In the genomic region with DNA sequence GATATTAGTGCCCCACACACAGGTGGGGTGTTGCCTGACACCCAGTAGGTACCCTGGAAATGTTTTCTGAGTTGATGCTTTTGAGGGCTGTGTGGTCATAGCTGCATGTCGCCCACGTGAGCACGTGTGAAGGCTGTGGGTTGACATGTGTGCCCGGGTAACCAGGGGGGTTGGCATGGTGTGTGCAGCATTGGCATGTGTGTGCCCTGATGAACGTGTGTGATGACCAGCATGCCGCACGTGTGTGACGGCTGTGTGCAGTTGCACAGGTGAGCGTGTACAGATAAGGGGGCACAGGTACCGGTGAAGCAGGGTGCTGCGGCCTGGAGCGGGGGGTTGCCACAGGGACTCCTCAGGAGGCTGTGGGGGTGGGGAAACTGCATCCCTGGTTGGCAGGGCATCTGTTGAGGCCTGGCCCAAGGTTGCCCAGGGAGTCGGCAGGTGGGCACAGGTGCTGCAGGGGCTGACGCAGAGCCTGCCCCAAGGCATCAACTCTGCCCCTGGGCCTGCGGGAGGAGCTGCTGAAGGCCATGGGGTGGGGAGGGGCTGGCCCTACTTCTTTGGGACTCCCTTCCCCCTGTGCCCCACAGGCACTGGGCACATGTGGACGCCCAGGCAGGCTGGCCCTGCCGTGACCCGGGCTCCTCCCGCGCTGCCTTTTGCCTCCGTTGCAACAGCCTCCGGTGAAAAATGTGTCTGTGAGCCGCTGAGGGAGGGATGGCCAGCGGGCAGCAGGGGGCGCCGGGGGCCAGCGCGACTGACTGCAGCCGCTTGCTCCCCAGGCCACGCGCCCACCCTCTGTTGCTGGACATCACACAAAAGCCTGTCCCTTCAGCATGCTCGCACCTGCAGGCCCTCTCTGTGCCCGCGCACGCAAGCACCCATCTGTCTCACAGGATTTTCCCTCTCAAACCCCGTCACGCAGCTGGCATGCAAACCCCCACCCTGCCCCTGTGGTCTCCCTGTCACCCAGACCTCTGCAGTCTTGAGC, we compare ENCODE assay signal across 8 cellular contexts. TPM values are rescaled to one million over a fixed set of nuclear protein-coding genes. Genes with fewer than 3 reads are reported as not detected.
DNase-seq lines count a peak whose midpoint lies in the region; ATAC-seq and TF ChIP-seq lines count a peak whose summit lies in the region.

No MANE protein-coding gene starts in this region.

- H3K79me2 ChIP-seq in PC-3 (ENCODE audit: low read length): no peaks in the 10 kb centered on the region

- ATAC-seq in heart right ventricle (peak in 1 of 8 donors; percentile 17), left cardiac atrium (no peak), PC-3 (peak; percentile 31), GM18498 (IDR thresholded peaks at IDR 0.05; ENCODE audit: unreplicated experiment) (no peak)

- H2AFZ ChIP-seq in PC-3 (ENCODE audit: low read length): no peak overlapping the region

- no peak for DNase-seq in heart right ventricle
- no peak for DNase-seq in left cardiac atrium
- DNase-seq in PC-3: no peak
- no peak for DNase-seq in fibroblast of the aortic adventitia (ENCODE audit: low read depth)
- no peak for DNase-seq in NCI-H2029 treated with DMSO at 0.1 percent for 48 hours (lab: John Stamatoyannopoulos, UW)
- DNase-seq in middle frontal gyrus (ENCODE audit: extremely low spot score, low spot score): no peak
- no peak for DNase-seq in NCI-H1694 treated with DMSO at 0.1 percent for 48 hours (lab: John Stamatoyannopoulos, UW)

- H3F3A ChIP-seq in PC-3 (ENCODE audit: low read length, unreplicated experiment): no peaks in the 10 kb centered on the region

- CTCF ChIA-PET in PC-3 (lab: Charles Lee): no interaction called here

- H3K9me3 ChIP-seq in heart right ventricle (no peaks in the 10 kb centered on the region), PC-3 (ENCODE audit: low read length) (no peaks in the 10 kb centered on the region)

- BruUV-seq in PC-3 (replicated peaks; lab: Mats Ljungman, UMichigan): no TSS peak

- H3K9ac ChIP-seq in PC-3 (ENCODE audit: low read length): no peak overlapping the region

- 34 to 37% methylated on average over 37 of the region's 37 CpGs for WGBS in heart right ventricle, 2 donors

- H3K27ac ChIP-seq in heart right ventricle (no peak overlapping the region), PC-3 (ENCODE audit: low read length) (no peak overlapping the region)

- H3K27me3 ChIP-seq in heart right ventricle: peaks cover 16 to 97% (median 95%) of the 10 kb centered on the region in 7 donors
- peaks cover 29% of the 10 kb centered on the region for H3K27me3 ChIP-seq in PC-3 (ENCODE audit: low read length)

- H4K20me1 ChIP-seq in PC-3 (ENCODE audit: low read length): no peaks in the 10 kb centered on the region

- H3K4me1 ChIP-seq in heart right ventricle (peaks cover 2 to 27% (median 19%) of the 10 kb centered on the region in 9 donors), PC-3 (ENCODE audit: insufficient read depth, low read length) (peaks cover 10% of the 10 kb centered on the region; the same call in 1 of the 2 replicates)

- H3K4me3 ChIP-seq in heart right ventricle (no peak overlapping the region), PC-3 (ENCODE audit: low read length) (no peak overlapping the region), fibroblast of the aortic adventitia (ENCODE audit: low read depth, low read length) (no peak overlapping the region)

- POLR2A ChIA-PET in PC-3 (lab: Charles Lee; ENCODE audit: unreplicated experiment): interaction anchor here (0.6 kb wide), 1 partner anchor 159 kb away, joined by 3 read pairs; no protein-coding TSS in a partner anchor

- no peaks in the 10 kb centered on the region for H3K9me2 ChIP-seq in PC-3 (replicated peaks; ENCODE audit: low read length)

- TF ChIP-seq CTCF in heart right ventricle (IDR thresholded peaks at IDR 0.05) (peak in 7 of 9 donors; percentile 32 to 57 (median 41)), PC-3 (conservative IDR thresholded peaks at IDR 0.05; ENCODE audit: low read depth, low read length) (peak; percentile 67), fibroblast of the aortic adventitia (IDR thresholded peaks at IDR 0.05; ENCODE audit: insufficient read depth, low read length) (peak; percentile 46)

- no peak overlapping the region for H3K4me2 ChIP-seq in PC-3 (ENCODE audit: low read length)

- H3K36me3 ChIP-seq in heart right ventricle: no peaks in the 10 kb centered on the region
- no peaks in the 10 kb centered on the region for H3K36me3 ChIP-seq in PC-3 (ENCODE audit: low read depth, low read length)

- intact Hi-C loops in heart right ventricle (cut with DNase I) (loop anchor here in 4 of 10 donors (10.0 kb wide), 2 partner anchors 148 to 158 kb away; no protein-coding TSS in a partner anchor), left cardiac atrium (cut with DNase I) (loop anchor here in 1 of 2 donors (10.0 kb wide), 1 partner anchor 158 kb away; no protein-coding TSS in a partner anchor), PC-3 (cut with micrococcal nuclease) (loop anchor here (10.0 kb wide), 1 partner anchor 148 kb away; no protein-coding TSS in a partner anchor)

RNA-seq across cellular contexts. Expression of gene UNC5A, which starts 2.2 kb away (rescaled TPM):
- total RNA-seq in heart right ventricle (under 1 TPM in 4 of 10 donors, not detected in 6; 0.06 to 0.35 (median 0.09) TPM), left cardiac atrium (under 1 TPM; 0.35 to 0.50 TPM), PC-3 (2014; rRNA removed) (0.07 and 0.46 TPM in 2 replicates), fibroblast of the aortic adventitia (ENCODE audit: low replicate concordance) (not detected in 2 replicates)
- under 1 TPM in 1 of 2 donors, not detected in 1; 0.01 TPM for polyA plus RNA-seq in heart right ventricle
